Comparison of ENCODE assay signal across 1 cellular context in the genomic region with DNA sequence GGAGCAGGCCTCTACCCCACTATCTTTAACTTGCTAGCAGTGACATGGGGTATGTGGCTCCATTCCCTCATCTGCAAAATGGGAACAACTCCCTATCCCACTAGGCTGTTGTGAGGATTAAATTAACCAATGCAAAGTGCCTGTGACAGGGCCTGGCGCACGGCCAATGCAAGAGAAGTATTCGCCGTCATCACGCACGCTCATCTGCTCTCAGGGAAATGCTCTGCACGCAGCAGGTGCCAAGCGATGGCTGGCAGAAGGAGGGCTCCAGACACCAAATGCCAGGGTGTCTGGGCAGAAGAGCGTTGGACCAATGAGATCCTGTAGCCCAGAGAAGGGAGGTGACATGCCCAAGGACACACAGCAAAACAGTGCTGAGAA.
A peak's percentile ranks its signal among the peaks of the same experiment; 100 is the strongest.
TF ChIP-seq lines count a peak whose summit lies in the region.

No MANE protein-coding gene starts in this region.

TF ChIP-seq in K562, 482 proteins besides CTCF, POLR2A, EP300 and RAD21:
- peak; percentile 62 for TF ChIP-seq NFIC (IDR thresholded peaks at IDR 0.05)
- TF ChIP-seq ZFP36 (IDR thresholded peaks at IDR 0.05; ENCODE audit: low read depth, low read length, partially characterized antibody), result no peak
- TF ChIP-seq RFX5 (IDR thresholded peaks at IDR 0.05; ENCODE audit: low read depth, low read length), result no peak
TF ChIP-seq in K562: peak in this region for 1.
